In the genomic region with DNA sequence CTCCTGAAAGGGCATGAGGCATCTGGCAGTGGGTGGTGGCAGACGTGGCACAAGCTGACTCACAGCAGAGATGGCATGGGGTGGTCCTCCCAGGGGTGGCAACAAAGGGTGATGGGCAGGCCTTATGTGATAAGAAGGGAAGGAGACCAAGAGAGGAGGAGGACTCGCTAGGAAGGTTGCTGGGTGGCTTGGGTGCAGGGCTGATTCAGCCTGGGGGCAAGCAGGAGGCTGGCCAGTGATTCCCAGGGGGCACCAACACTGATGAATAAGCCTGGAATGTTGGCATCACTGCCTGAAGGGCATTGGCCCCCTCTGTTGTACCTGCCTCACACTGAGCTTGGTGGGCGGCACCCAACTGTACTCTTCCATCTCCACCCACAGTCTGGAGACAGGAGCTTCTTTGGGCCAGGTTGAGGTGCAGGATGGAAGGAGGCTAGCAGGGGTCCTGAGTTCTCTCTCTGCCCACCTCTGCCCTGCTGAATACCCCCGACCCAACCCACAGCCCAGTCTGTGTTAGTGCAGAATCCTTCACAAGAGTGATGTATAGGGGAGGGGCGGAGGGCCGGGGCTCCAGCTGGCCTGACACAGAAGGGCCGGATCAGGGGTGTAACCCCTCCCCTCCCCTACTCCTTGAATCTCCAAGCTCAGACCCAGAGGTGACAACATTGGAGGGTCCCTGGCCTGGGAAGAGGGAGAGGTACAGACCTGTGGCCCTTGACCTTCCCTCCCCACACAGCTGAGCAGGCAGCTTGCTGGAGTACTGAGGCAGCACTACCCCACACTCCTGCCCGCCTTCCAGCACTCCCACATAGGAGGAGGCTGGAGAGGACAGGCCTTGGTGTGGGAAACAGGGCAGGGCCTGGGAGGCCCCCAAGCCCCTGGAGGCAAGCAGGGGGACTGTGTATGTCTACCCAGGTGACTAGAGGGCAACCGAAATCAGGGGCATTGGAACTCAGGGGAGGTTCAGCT, we compare ENCODE assay signal across 20 cellular contexts. TPM values are rescaled to one million over a fixed set of nuclear protein-coding genes. Genes with fewer than 3 reads are reported as not detected.
DNase-seq lines count a peak whose midpoint lies in the region; ATAC-seq and TF ChIP-seq lines count a peak whose summit lies in the region.
"Had no signal": no experiment of that assay in that cellular context is flagged by ENCODE, and none has a peak within 500 bp of the region (broad histone marks: within the 10 kb centered on the region; RNA-seq: fewer than 3 reads in every experiment).

No MANE protein-coding gene starts in this region.

- peaks cover 3% of the 10 kb centered on the region for H3K36me3 Mint-ChIP-seq in activated CD8-positive, alpha-beta T cell treated with anti-CD3 and anti-CD28 coated beads, Interleukin-2, amount 10 ng/mL, durations not matched to agents 7 days and 5 days (ENCODE audit: low read depth)
- no peaks in the 10 kb centered on the region for H3K36me3 Mint-ChIP-seq in activated CD8-positive, alpha-beta T cell treated with anti-CD3 and anti-CD28 coated beads for 36 hours (ENCODE audit: low read depth)
- peaks cover 5% of the 10 kb centered on the region for H3K36me3 Mint-ChIP-seq in activated T-helper 17 cell treated with anti-CD3 and anti-CD28 coated beads, Interleukin-2, amount 50 U/mL, for 72 hours (ENCODE audit: low read depth)
- H3K36me3 Mint-ChIP-seq in naive thymus-derived CD4-positive, alpha-beta T cell, result no peaks in the 10 kb centered on the region

- no peak overlapping the region for H3K27ac Mint-ChIP-seq in activated CD8-positive, alpha-beta T cell treated with anti-CD3 and anti-CD28 coated beads, Interleukin-2, amount 10 ng/mL, durations not matched to agents 7 days and 5 days
- no peak overlapping the region for H3K27ac Mint-ChIP-seq in activated CD8-positive, alpha-beta T cell treated with anti-CD3 and anti-CD28 coated beads for 36 hours
- no peak overlapping the region for H3K27ac Mint-ChIP-seq in activated T-helper 17 cell treated with anti-CD3 and anti-CD28 coated beads, Interleukin-2, amount 50 U/mL, for 72 hours
- H3K27ac Mint-ChIP-seq in naive thymus-derived CD4-positive, alpha-beta T cell, result peak overlapping the region in 1 of 9 donors; percentile 37
- H3K27ac Mint-ChIP-seq: activated naive CD8-positive, alpha-beta T cell treated with anti-CD3 and anti-CD28 coated beads, Interleukin-2, amount 10 ng/mL, durations not matched to agents 7 days and 5 days; activated T-cell treated with anti-CD3 and anti-CD28 coated beads, Interleukin-2, amount 50 U/mL, for 24 hours had no signal

- intact Hi-C loops in activated CD8-positive, alpha-beta T cell treated with anti-CD3 and anti-CD28 coated beads for 36 hours (cut with micrococcal nuclease), result no loop called here
- intact Hi-C loops in naive thymus-derived CD4-positive, alpha-beta T cell (cut with micrococcal nuclease), result no loop called here

- H3K27ac ChIP-seq in naive thymus-derived CD4-positive, alpha-beta T cell (ENCODE audit: low read depth, low read length), result no peak overlapping the region
- H3K27ac ChIP-seq in suprapubic skin (peak overlapping the region; percentile 24), brain microvascular endothelial cell (no peak overlapping the region)
- H3K27ac ChIP-seq: esophagus squamous epithelium, lower lobe of right lung, tibial nerve had no signal

- no peak for TF ChIP-seq EP300 in suprapubic skin (IDR thresholded peaks at IDR 0.05)

- H3K27me3 ChIP-seq in naive thymus-derived CD4-positive, alpha-beta T cell (ENCODE audit: control insufficient read depth in 2 of 2, insufficient read depth in 2 of 2, low read length in 2 of 2), result peaks cover 0 to 8% of the 10 kb centered on the region in 2 donors
- H3K27me3 ChIP-seq in suprapubic skin, result peaks cover 24% of the 10 kb centered on the region
- H3K27me3 ChIP-seq in brain microvascular endothelial cell (replicated peaks), result peaks cover 20% of the 10 kb centered on the region

- no peaks in the 10 kb centered on the region for H3K9me3 Mint-ChIP-seq in activated CD8-positive, alpha-beta T cell treated with anti-CD3 and anti-CD28 coated beads, Interleukin-2, amount 10 ng/mL, durations not matched to agents 7 days and 5 days (ENCODE audit: insufficient read depth)
- no peaks in the 10 kb centered on the region for H3K9me3 Mint-ChIP-seq in activated CD8-positive, alpha-beta T cell treated with anti-CD3 and anti-CD28 coated beads for 36 hours
- H3K9me3 Mint-ChIP-seq in activated T-helper 17 cell treated with anti-CD3 and anti-CD28 coated beads, Interleukin-2, amount 50 U/mL, for 72 hours, result no peaks in the 10 kb centered on the region
- H3K9me3 Mint-ChIP-seq in naive thymus-derived CD4-positive, alpha-beta T cell, result peaks cover 0 to 3% (median 0%) of the 10 kb centered on the region in 11 donors
- H3K9me3 Mint-ChIP-seq: activated naive CD8-positive, alpha-beta T cell treated with anti-CD3 and anti-CD28 coated beads, Interleukin-2, amount 10 ng/mL, durations not matched to agents 7 days and 5 days; activated T-cell treated with anti-CD3 and anti-CD28 coated beads, Interleukin-2, amount 50 U/mL, for 24 hours had no signal

- no peaks in the 10 kb centered on the region for H3K9me3 ChIP-seq in naive thymus-derived CD4-positive, alpha-beta T cell (ENCODE audit: control insufficient read depth in 2 of 3, low read length in 3 of 3)
- no peaks in the 10 kb centered on the region for H3K9me3 ChIP-seq in suprapubic skin
- H3K9me3 ChIP-seq: esophagus squamous epithelium, lower lobe of right lung, tibial nerve had no signal

- peak; percentile 21 for ATAC-seq in activated CD8-positive, alpha-beta T cell treated with anti-CD3 and anti-CD28 coated beads, Interleukin-2, amount 10 ng/mL, durations not matched to agents 7 days and 5 days
- no peak for ATAC-seq in activated CD8-positive, alpha-beta T cell treated with anti-CD3 and anti-CD28 coated beads for 36 hours
- no peak for ATAC-seq in activated T-helper 17 cell treated with anti-CD3 and anti-CD28 coated beads, Interleukin-2, amount 50 U/mL, for 72 hours (replicated peaks)
- no peak for ATAC-seq in naive thymus-derived CD4-positive, alpha-beta T cell
- ATAC-seq in HG02870 (IDR thresholded peaks at IDR 0.05; ENCODE audit: unreplicated experiment) (no peak), GM21529 (IDR thresholded peaks at IDR 0.05; ENCODE audit: unreplicated experiment) (no peak)
- ATAC-seq: lower lobe of right lung had no signal

- TF ChIP-seq POLR2A in suprapubic skin (IDR thresholded peaks at IDR 0.05), result no peak

- no peak for TF ChIP-seq CTCF in activated CD8-positive, alpha-beta T cell treated with anti-CD3 and anti-CD28 coated beads for 36 hours (IDR thresholded peaks at IDR 0.05)
- TF ChIP-seq CTCF in suprapubic skin (IDR thresholded peaks at IDR 0.05) (no peak), brain microvascular endothelial cell (IDR thresholded peaks at IDR 0.05; ENCODE audit: low read depth, low read length, missing control alignments) (no peak)

- DNase-seq in activated CD8-positive, alpha-beta T cell treated with anti-CD3 and anti-CD28 coated beads, Interleukin-2, amount 10 ng/mL, durations not matched to agents 7 days and 5 days, result no peak
- no peak for DNase-seq in activated CD8-positive, alpha-beta T cell treated with anti-CD3 and anti-CD28 coated beads for 36 hours
- DNase-seq in naive thymus-derived CD4-positive, alpha-beta T cell, result no peak
- no peak for DNase-seq in suprapubic skin (ENCODE audit: low spot score in 2 of 2)
- no peak for DNase-seq in brain microvascular endothelial cell
- DNase-seq: 8988T; activated naive CD8-positive, alpha-beta T cell treated with anti-CD3 and anti-CD28 coated beads, Interleukin-2, amount 10 ng/mL, durations not matched to agents 7 days and 5 days; activated T-cell treated with anti-CD3 and anti-CD28 coated beads, Interleukin-2, amount 50 U/mL, for 24 hours; DMS153; esophagus squamous epithelium; lower lobe of right lung; NCI-H1694; NCI-H446 had no signal

- 74% methylated on average over 7 of the region's 9 CpGs for WGBS in suprapubic skin

- in situ Hi-C loops in brain microvascular endothelial cell (cut with HindIII; ENCODE audit: low pct_ligation_motif_present, low sequenced_read_pairs), result no loop called here

- H3K4me3 ChIP-seq in naive thymus-derived CD4-positive, alpha-beta T cell (ENCODE audit: low read length), result no peak overlapping the region
- H3K4me3 ChIP-seq in suprapubic skin, result peak overlapping the region; percentile 53
- H3K4me3 ChIP-seq in brain microvascular endothelial cell (ENCODE audit: low read depth, low read length), result no peak overlapping the region
- H3K4me3 ChIP-seq: esophagus squamous epithelium, lower lobe of right lung, tibial nerve had no signal

- CTCF ChIA-PET in activated CD8-positive, alpha-beta T cell treated with anti-CD3 and anti-CD28 coated beads, Interleukin-2, amount 10 ng/mL, durations not matched to agents 7 days and 5 days (lab: Charles Lee), result interaction anchor here (1.2 to 1.4 kb wide), 4 partner anchors 9 to 240 kb away, joined by 3 to 7 read pairs (median 4); no protein-coding TSS in a partner anchor
- CTCF ChIA-PET in activated CD8-positive, alpha-beta T cell treated with anti-CD3 and anti-CD28 coated beads for 36 hours (lab: Charles Lee), result interaction anchor here (1.3 to 27.4 kb wide), 4 partner anchors 12 to 58 kb away, joined by 3 to 516 read pairs (median 6); no protein-coding TSS in a partner anchor
- CTCF ChIA-PET in naive thymus-derived CD4-positive, alpha-beta T cell (lab: Charles Lee), result interaction anchor here (1.2 to 1.5 kb wide), 3 partner anchors 9 to 16 kb away, joined by 3 to 4 read pairs (median 4); no protein-coding TSS in a partner anchor

- H3K4me1 ChIP-seq in naive thymus-derived CD4-positive, alpha-beta T cell (ENCODE audit: control insufficient read depth in 2 of 2, insufficient read depth in 2 of 2, low read length in 2 of 2), result peaks cover 4 to 6% of the 10 kb centered on the region in 2 donors
- peaks cover 37% of the 10 kb centered on the region for H3K4me1 ChIP-seq in suprapubic skin

- H3K36me3 ChIP-seq in naive thymus-derived CD4-positive, alpha-beta T cell (ENCODE audit: control insufficient read depth in 2 of 3, insufficient read depth in 3 of 3, low read length in 3 of 3), result no peaks in the 10 kb centered on the region
- H3K36me3 ChIP-seq in suprapubic skin (no peaks in the 10 kb centered on the region), brain microvascular endothelial cell (replicated peaks) (no peaks in the 10 kb centered on the region)
- H3K36me3 ChIP-seq: esophagus squamous epithelium, lower lobe of right lung, tibial nerve had no signal

- H3K27me3 Mint-ChIP-seq in activated CD8-positive, alpha-beta T cell treated with anti-CD3 and anti-CD28 coated beads, Interleukin-2, amount 10 ng/mL, durations not matched to agents 7 days and 5 days (ENCODE audit: low read depth), result peaks cover 45% of the 10 kb centered on the region
- H3K27me3 Mint-ChIP-seq in activated CD8-positive, alpha-beta T cell treated with anti-CD3 and anti-CD28 coated beads for 36 hours, result peaks cover 29% of the 10 kb centered on the region
- H3K27me3 Mint-ChIP-seq in activated T-helper 17 cell treated with anti-CD3 and anti-CD28 coated beads, Interleukin-2, amount 50 U/mL, for 72 hours, result peaks cover 25% of the 10 kb centered on the region
- H3K27me3 Mint-ChIP-seq in naive thymus-derived CD4-positive, alpha-beta T cell, result peaks cover 25 to 62% (median 38%) of the 10 kb centered on the region in 5 donors

- H3K4me3 Mint-ChIP-seq in activated CD8-positive, alpha-beta T cell treated with anti-CD3 and anti-CD28 coated beads, Interleukin-2, amount 10 ng/mL, durations not matched to agents 7 days and 5 days, result no peak overlapping the region
- H3K4me3 Mint-ChIP-seq in activated CD8-positive, alpha-beta T cell treated with anti-CD3 and anti-CD28 coated beads for 36 hours, result no peak overlapping the region
- H3K4me3 Mint-ChIP-seq in activated T-helper 17 cell treated with anti-CD3 and anti-CD28 coated beads, Interleukin-2, amount 50 U/mL, for 72 hours, result peak overlapping the region; percentile 34
- H3K4me3 Mint-ChIP-seq in naive thymus-derived CD4-positive, alpha-beta T cell, result peak overlapping the region in 6 of 10 donors; percentile 30 to 82 (median 60)
- H3K4me3 Mint-ChIP-seq: activated naive CD8-positive, alpha-beta T cell treated with anti-CD3 and anti-CD28 coated beads, Interleukin-2, amount 10 ng/mL, durations not matched to agents 7 days and 5 days; activated T-cell treated with anti-CD3 and anti-CD28 coated beads, Interleukin-2, amount 50 U/mL, for 24 hours had no signal

- POLR2A ChIA-PET in activated CD8-positive, alpha-beta T cell treated with anti-CD3 and anti-CD28 coated beads, Interleukin-2, amount 10 ng/mL, durations not matched to agents 7 days and 5 days (lab: Charles Lee), result no interaction called here
- POLR2A ChIA-PET in activated CD8-positive, alpha-beta T cell treated with anti-CD3 and anti-CD28 coated beads for 36 hours (lab: Charles Lee), result interaction anchor here (0.9 to 1.8 kb wide), 4 partner anchors 13 to 23 kb away, joined by 3 to 10 read pairs (median 6); partner anchors contain the start of gene RPL19
- POLR2A ChIA-PET in naive thymus-derived CD4-positive, alpha-beta T cell (lab: Charles Lee), result interaction anchor here (0.7 kb wide), 1 partner anchor 17 kb away, joined by 3 read pairs; no protein-coding TSS in a partner anchor

- H3K4me1 Mint-ChIP-seq in activated CD8-positive, alpha-beta T cell treated with anti-CD3 and anti-CD28 coated beads, Interleukin-2, amount 10 ng/mL, durations not matched to agents 7 days and 5 days (ENCODE audit: low read depth), result peaks cover 7% of the 10 kb centered on the region
- H3K4me1 Mint-ChIP-seq in activated CD8-positive, alpha-beta T cell treated with anti-CD3 and anti-CD28 coated beads for 36 hours (ENCODE audit: low read depth), result peaks cover 10% of the 10 kb centered on the region
- H3K4me1 Mint-ChIP-seq in activated T-helper 17 cell treated with anti-CD3 and anti-CD28 coated beads, Interleukin-2, amount 50 U/mL, for 72 hours, result peaks cover 5% of the 10 kb centered on the region
- H3K4me1 Mint-ChIP-seq in naive thymus-derived CD4-positive, alpha-beta T cell, result peaks cover 6 to 19% (median 11%) of the 10 kb centered on the region in 7 donors

RNA-seq across cellular contexts. Expression of gene STAC2, which starts 2.6 kb away (rescaled TPM):
- not detected for total RNA-seq in activated CD8-positive, alpha-beta T cell treated with anti-CD3 and anti-CD28 coated beads, Interleukin-2, amount 10 ng/mL, durations not matched to agents 7 days and 5 days
- under 1 TPM; 0.47 to 0.56 TPM for total RNA-seq in activated CD8-positive, alpha-beta T cell treated with anti-CD3 and anti-CD28 coated beads for 36 hours
- total RNA-seq in activated T-helper 17 cell treated with anti-CD3 and anti-CD28 coated beads, Interleukin-2, amount 50 U/mL, for 72 hours, result not detected
- total RNA-seq in naive thymus-derived CD4-positive, alpha-beta T cell, result not detected
- not detected for polyA plus RNA-seq in naive thymus-derived CD4-positive, alpha-beta T cell
- total RNA-seq in suprapubic skin, result 10 to 100 TPM; 10.9 to 26.4 (median 16.5) TPM
- total RNA-seq: activated naive CD8-positive, alpha-beta T cell treated with anti-CD3 and anti-CD28 coated beads, Interleukin-2, amount 10 ng/mL, durations not matched to agents 7 days and 5 days; dermis microvascular lymphatic vessel endothelial cell; glomerular endothelial cell had no signal

RNA-seq across cellular contexts. Expression of gene RPL19, which starts 23.1 kb away (rescaled TPM):
- 1,000 to 10,000 TPM; 1,896 to 1,946 TPM for total RNA-seq in activated CD8-positive, alpha-beta T cell treated with anti-CD3 and anti-CD28 coated beads, Interleukin-2, amount 10 ng/mL, durations not matched to agents 7 days and 5 days
- total RNA-seq in activated CD8-positive, alpha-beta T cell treated with anti-CD3 and anti-CD28 coated beads for 36 hours, result 1,000 to 10,000 TPM; 3,130 to 3,175 TPM
- 1,000 to 10,000 TPM; 2,432 to 2,485 TPM for total RNA-seq in activated T-helper 17 cell treated with anti-CD3 and anti-CD28 coated beads, Interleukin-2, amount 50 U/mL, for 72 hours
- 1,000 to 10,000 TPM; 1,932 to 3,942 (median 3,777) TPM for total RNA-seq in naive thymus-derived CD4-positive, alpha-beta T cell
- 1,000 to 10,000 TPM; 4,326 to 4,957 TPM for polyA plus RNA-seq in naive thymus-derived CD4-positive, alpha-beta T cell
- total RNA-seq in suprapubic skin, result 1,000 to 10,000 TPM; 2,327 to 3,514 (median 3,192) TPM

RNA-seq across cellular contexts. Expression of gene CACNB1, which starts 25.7 kb away (rescaled TPM):
- 10 to 100 TPM; 22.1 to 23.2 TPM for total RNA-seq in activated CD8-positive, alpha-beta T cell treated with anti-CD3 and anti-CD28 coated beads, Interleukin-2, amount 10 ng/mL, durations not matched to agents 7 days and 5 days
- 10 to 100 TPM; 13.1 to 14.2 TPM for total RNA-seq in activated CD8-positive, alpha-beta T cell treated with anti-CD3 and anti-CD28 coated beads for 36 hours
- total RNA-seq in activated T-helper 17 cell treated with anti-CD3 and anti-CD28 coated beads, Interleukin-2, amount 50 U/mL, for 72 hours, result 10 to 100 TPM; 22.6 to 24.2 TPM
- total RNA-seq in naive thymus-derived CD4-positive, alpha-beta T cell, result 10 to 100 TPM; 10.7 to 22.0 (median 12.8) TPM
- 1 to 10 TPM in 1 of 2 donors, under 1 TPM in 1; 0.39 to 1.9 TPM for polyA plus RNA-seq in naive thymus-derived CD4-positive, alpha-beta T cell
- 10 to 100 TPM in 2 of 4 donors, 1 to 10 TPM in 2; 7.9 to 32.9 (median 17.1) TPM for total RNA-seq in suprapubic skin

RNA-seq across cellular contexts. Expression of gene ARL5C, which starts 57.2 kb away (rescaled TPM):
- total RNA-seq in activated CD8-positive, alpha-beta T cell treated with anti-CD3 and anti-CD28 coated beads, Interleukin-2, amount 10 ng/mL, durations not matched to agents 7 days and 5 days, result not detected
- not detected for total RNA-seq in activated CD8-positive, alpha-beta T cell treated with anti-CD3 and anti-CD28 coated beads for 36 hours
- total RNA-seq in activated T-helper 17 cell treated with anti-CD3 and anti-CD28 coated beads, Interleukin-2, amount 50 U/mL, for 72 hours, result not detected
- under 1 TPM in 2 of 5 experiments, not detected in 3; 0.34 to 0.78 TPM for total RNA-seq in naive thymus-derived CD4-positive, alpha-beta T cell
- under 1 TPM in 1 of 2 donors, not detected in 1; 0.15 TPM for polyA plus RNA-seq in naive thymus-derived CD4-positive, alpha-beta T cell
- not detected for total RNA-seq in suprapubic skin
- total RNA-seq: dermis microvascular lymphatic vessel endothelial cell, esophagus squamous epithelium, glomerular endothelial cell, lower lobe of right lung, myocyte, tibial nerve had no signal

Comparison
In these comparisons a context has a peak if more than half of its experiments do, and no peak if none do; other contexts are left out.
1. H3K4me3 Mint-ChIP-seq: peak in activated T-helper 17 cell treated with anti-CD3 and anti-CD28 coated beads, Interleukin-2, amount 50 U/mL, for 72 hours (single experiment) and naive thymus-derived CD4-positive, alpha-beta T cell (6 of 10); none in activated CD8-positive, alpha-beta T cell treated with anti-CD3 and anti-CD28 coated beads, Interleukin-2, amount 10 ng/mL, durations not matched to agents 7 days and 5 days (single experiment) and activated CD8-positive, alpha-beta T cell treated with anti-CD3 and anti-CD28 coated beads for 36 hours (single experiment).
2. RNA of gene STAC2, which starts 2.6 kb away (total RNA-seq): 10.9 to 26.4 TPM in suprapubic skin; 0.47 to 0.56 TPM in activated CD8-positive, alpha-beta T cell treated with anti-CD3 and anti-CD28 coated beads for 36 hours, not detected in activated T-helper 17 cell treated with anti-CD3 and anti-CD28 coated beads, Interleukin-2, amount 50 U/mL, for 72 hours, not detected in activated CD8-positive, alpha-beta T cell treated with anti-CD3 and anti-CD28 coated beads, Interleukin-2, amount 10 ng/mL, durations not matched to agents 7 days and 5 days and not detected in naive thymus-derived CD4-positive, alpha-beta T cell; every median in the first group is over 4 times any median in the second.